ENCODE assay signal across 2 cellular contexts in the genomic region with DNA sequence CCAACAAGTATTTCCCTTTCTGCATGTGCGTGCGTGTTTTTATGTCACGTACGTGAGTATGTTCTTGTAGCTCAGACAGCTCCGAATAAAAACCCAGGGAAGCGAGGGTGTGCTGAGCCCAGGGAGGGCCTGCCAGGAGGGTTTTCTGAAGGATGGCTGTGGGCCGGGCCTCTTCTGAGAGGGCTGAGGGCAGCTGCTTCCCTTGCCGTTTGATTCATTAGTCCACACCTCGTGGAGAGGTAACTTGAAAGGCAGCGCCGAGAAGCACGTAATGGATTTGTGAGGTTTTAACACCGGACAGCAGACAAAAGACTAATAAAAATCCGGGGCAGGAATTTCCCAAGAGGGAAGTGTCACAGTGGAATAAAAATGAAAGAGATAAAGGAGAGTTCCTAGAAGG.
TF ChIP-seq lines count a peak whose summit lies in the region.

No MANE protein-coding gene starts in this region.

TF ChIP-seq in GM23338, 12 proteins besides CTCF, POLR2A, EP300 and RAD21:
- no peak for TF ChIP-seq ZNF462 (CRISPR knock-in tag; IDR thresholded peaks at IDR 0.05)
- TF ChIP-seq ZNF331 (CRISPR knock-in tag; IDR thresholded peaks at IDR 0.05; ENCODE audit: low read depth) = no peak
- no peak for TF ChIP-seq REST (IDR thresholded peaks at IDR 0.05; ENCODE audit: unreplicated experiment)
- TF ChIP-seq POLR2AphosphoS5 (IDR thresholded peaks at IDR 0.05; ENCODE audit: low read depth) = no peak
- no peak for TF ChIP-seq ETS1 (IDR thresholded peaks at IDR 0.05)
- TF ChIP-seq STAT1 (IDR thresholded peaks at IDR 0.05; ENCODE audit: unreplicated experiment) = no peak
- no peak for TF ChIP-seq NANOG (IDR thresholded peaks at IDR 0.05; ENCODE audit: borderline replicate concordance)
- no peak for TF ChIP-seq CREB1 (CRISPR knock-in tag; IDR thresholded peaks at IDR 0.05; ENCODE audit: low read depth)

TF ChIP-seq in WTC11, 78 proteins besides CTCF, POLR2A, EP300 and RAD21 (continued from another document):
- no peak for TF ChIP-seq ARID4B (CRISPR knock-in tag; IDR thresholded peaks at IDR 0.05; ENCODE audit: borderline replicate concordance)
- no peak for TF ChIP-seq NFYB (CRISPR knock-in tag; conservative IDR thresholded peaks at IDR 0.05; ENCODE audit: low read depth)
- no peak for TF ChIP-seq SMAD3 (CRISPR knock-in tag; IDR thresholded peaks at IDR 0.05; ENCODE audit: borderline replicate concordance)
- no peak for TF ChIP-seq MAX (CRISPR knock-in tag; IDR thresholded peaks at IDR 0.05)
- no peak for TF ChIP-seq RORB (CRISPR knock-in tag; IDR thresholded peaks at IDR 0.05)
- TF ChIP-seq SOX15 (CRISPR knock-in tag; IDR thresholded peaks at IDR 0.05) = no peak
- no peak for TF ChIP-seq STAT6 (CRISPR knock-in tag; conservative IDR thresholded peaks at IDR 0.05; ENCODE audit: low read depth)
- TF ChIP-seq ZBTB21 (CRISPR knock-in tag; IDR thresholded peaks at IDR 0.05; ENCODE audit: borderline replicate concordance) = no peak
- TF ChIP-seq, protein P1, sequence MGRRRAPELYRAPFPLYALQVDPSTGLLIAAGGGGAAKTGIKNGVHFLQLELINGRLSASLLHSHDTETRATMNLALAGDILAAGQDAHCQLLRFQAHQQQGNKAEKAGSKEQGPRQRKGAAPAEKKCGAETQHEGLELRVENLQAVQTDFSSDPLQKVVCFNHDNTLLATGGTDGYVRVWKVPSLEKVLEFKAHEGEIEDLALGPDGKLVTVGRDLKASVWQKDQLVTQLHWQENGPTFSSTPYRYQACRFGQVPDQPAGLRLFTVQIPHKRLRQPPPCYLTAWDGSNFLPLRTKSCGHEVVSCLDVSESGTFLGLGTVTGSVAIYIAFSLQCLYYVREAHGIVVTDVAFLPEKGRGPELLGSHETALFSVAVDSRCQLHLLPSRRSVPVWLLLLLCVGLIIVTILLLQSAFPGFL (CRISPR knock-in tag; IDR thresholded peaks at IDR 0.05; ENCODE audit: borderline replicate concordance) = no peak
TF ChIP-seq in WTC11: peak in this region for 0.
